ENCODE assay signal across 14 cellular contexts in the genomic region with DNA sequence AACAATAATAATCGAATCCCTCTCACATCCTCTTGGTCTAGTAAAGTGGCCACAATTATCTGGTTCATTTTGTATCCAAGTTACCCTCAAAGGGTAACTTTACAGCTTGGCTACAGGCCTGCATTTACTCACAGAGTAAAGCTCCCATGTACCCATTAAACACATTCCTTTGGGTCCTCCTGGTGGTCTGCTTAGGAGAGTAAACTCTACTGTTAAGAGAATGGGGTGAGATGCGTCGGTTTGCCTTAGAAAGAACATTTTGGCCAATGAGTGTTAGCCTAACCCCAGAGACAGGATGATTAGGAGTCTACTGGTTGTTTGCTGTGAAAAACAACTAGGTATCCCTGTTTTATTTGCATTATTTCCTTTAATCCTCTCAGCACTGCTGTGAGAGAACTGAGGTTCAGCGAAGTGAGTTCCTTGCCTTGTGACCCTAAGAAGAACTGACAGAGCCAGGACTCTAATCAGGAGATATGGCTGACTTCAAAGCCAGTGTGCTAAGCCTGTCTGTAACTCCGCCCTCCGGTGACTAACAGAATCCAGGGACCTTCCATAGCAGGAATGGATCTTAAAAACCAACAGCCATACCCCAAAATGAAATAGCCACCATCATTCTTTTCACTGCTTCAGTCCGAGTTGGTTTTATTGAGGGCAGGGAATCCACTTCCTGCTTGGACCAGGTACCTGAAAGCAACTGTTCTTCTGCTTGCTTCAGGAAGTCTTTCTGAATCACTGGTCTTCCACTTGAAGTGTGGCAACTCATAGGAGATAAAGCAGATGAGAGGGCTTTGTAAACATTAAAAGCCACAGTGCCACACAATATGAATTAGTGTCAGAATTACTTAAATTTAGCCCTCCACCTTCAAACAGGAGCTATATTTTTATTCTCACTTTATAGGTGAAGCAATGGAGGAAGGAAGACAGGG.
A peak's percentile ranks its signal among the peaks of the same experiment; 100 is the strongest.
DNase-seq lines count a peak whose midpoint lies in the region; ATAC-seq and TF ChIP-seq lines count a peak whose summit lies in the region.
"Had no signal": no experiment of that assay in that cellular context is flagged by ENCODE, and none has a peak within 500 bp of the region (broad histone marks: within the 10 kb centered on the region; RNA-seq: fewer than 3 reads in every experiment).

No MANE protein-coding gene starts in this region.

- H3K9ac ChIP-seq in endodermal cell (ENCODE audit: extremely low read depth, low read length, poor library complexity, severe bottlenecking): no peak overlapping the region

- H3K4me3 ChIP-seq in BE2C (ENCODE audit: low read depth, low read length) (no peak overlapping the region), SJCRH30 (no peak overlapping the region), endodermal cell (ENCODE audit: low read length) (no peak overlapping the region), mucosa of descending colon (no peak overlapping the region)
- H3K4me3 ChIP-seq: K562, SK-N-MC had no signal

- H3K4me3 Mint-ChIP-seq in endodermal cell: no peak overlapping the region

- H3K27ac ChIP-seq in SJCRH30 (peak overlapping the region; percentile 14; the same call in 1 of the 2 replicates), endodermal cell (ENCODE audit: low read depth, low read length) (no peak overlapping the region)
- H3K27ac ChIP-seq: SK-N-MC had no signal

- no peaks in the 10 kb centered on the region for H3K27me3 Mint-ChIP-seq in endodermal cell (ENCODE audit: insufficient read depth)

- 85 to 87% methylated on average over 5 to 7 of the region's 7 CpGs for WGBS in endodermal cell (ENCODE audit: insufficient coverage in 1 of 2, insufficient read length in 1 of 2), 2 experiments

- DNase-seq in BE2C (peak; percentile 25), SJCRH30 (no peak), endodermal cell (peak; percentile 53), mucosa of descending colon (no peak), cerebellar nuclear complex (lab: John Stamatoyannopoulos, UW) (no peak), AG20443 (ENCODE audit: low spot score) (no peak)
- DNase-seq: C1 segment of cervical spinal cord, NCI-H1436, NCI-H2081, NCI-H748 treated with DMSO at 0.1 percent for 48 hours had no signal

- peak; percentile 24 for ATAC-seq in mucosa of descending colon
- ATAC-seq in GM18868 (IDR thresholded peaks at IDR 0.05; ENCODE audit: unreplicated experiment): no peak
- no peak for ATAC-seq in HG02588 (IDR thresholded peaks at IDR 0.05; ENCODE audit: unreplicated experiment)
- ATAC-seq: K562 had no signal

- no peak overlapping the region for H3K27ac Mint-ChIP-seq in endodermal cell

- H3K9me3 ChIP-seq in BE2C: no peaks in the 10 kb centered on the region
- H3K9me3 ChIP-seq in SJCRH30 (replicated peaks): no peaks in the 10 kb centered on the region
- no peaks in the 10 kb centered on the region for H3K9me3 ChIP-seq in endodermal cell (ENCODE audit: control insufficient read depth, low read length)
- H3K9me3 ChIP-seq in mucosa of descending colon: no peaks in the 10 kb centered on the region

- intact Hi-C loops in mucosa of descending colon (cut with DNase I, micrococcal nuclease): no loop called here

- no peaks in the 10 kb centered on the region for H3K36me3 Mint-ChIP-seq in endodermal cell (ENCODE audit: low read depth)

- peaks cover 7% of the 10 kb centered on the region for H3K4me1 Mint-ChIP-seq in endodermal cell

- H3K4me1 ChIP-seq in BE2C (peaks cover 3% of the 10 kb centered on the region), SJCRH30 (peaks cover 11% of the 10 kb centered on the region), endodermal cell (ENCODE audit: control insufficient read depth, insufficient read depth, low read length) (no peaks in the 10 kb centered on the region), mucosa of descending colon (ENCODE audit: low read depth) (no peaks in the 10 kb centered on the region)

- TF ChIP-seq CTCF in BE2C (IDR thresholded peaks at IDR 0.05; ENCODE audit: low read depth, low read length) (no peak), endodermal cell (conservative IDR thresholded peaks at IDR 0.05) (peak; percentile 61), mucosa of descending colon (IDR thresholded peaks at IDR 0.05) (no peak)

- H3K9me3 Mint-ChIP-seq in endodermal cell: no peaks in the 10 kb centered on the region

- no peaks in the 10 kb centered on the region for H3K36me3 ChIP-seq in BE2C
- H3K36me3 ChIP-seq in SJCRH30: no peaks in the 10 kb centered on the region
- no peaks in the 10 kb centered on the region for H3K36me3 ChIP-seq in endodermal cell (ENCODE audit: control insufficient read depth, insufficient read depth, low read length)
- H3K36me3 ChIP-seq in mucosa of descending colon (ENCODE audit: low read depth): no peaks in the 10 kb centered on the region

- H3K27me3 ChIP-seq in BE2C: no peaks in the 10 kb centered on the region
- no peaks in the 10 kb centered on the region for H3K27me3 ChIP-seq in SJCRH30
- H3K27me3 ChIP-seq in endodermal cell (ENCODE audit: control insufficient read depth, insufficient read depth, low read length, poor library complexity, severe bottlenecking): no peaks in the 10 kb centered on the region

Comparison
In these comparisons a context has a peak if more than half of its experiments do, and no peak if none do; other contexts are left out.
1. DNase-seq: peak in BE2C (single experiment) and endodermal cell (single experiment); none in SJCRH30 (0 of 2), mucosa of descending colon (0 of 3), cerebellar nuclear complex (0 of 2) and AG20443 (single experiment).